ENCODE assay signal across 11 cellular contexts in genomic region chr3:4740397-4741105, GRCh38.
DNase-seq lines count a peak whose midpoint lies in the region; ATAC-seq, FAIRE-seq and TF ChIP-seq lines count a peak whose summit lies in the region.
"Had no signal": no experiment of that assay in that cellular context is flagged by ENCODE, and none has a peak within 500 bp of the region (broad histone marks: within the 10 kb centered on the region; RNA-seq: fewer than 3 reads in every experiment).

No MANE protein-coding gene starts in this region.

- H2AFZ ChIP-seq in endothelial cell of umbilical vein (ENCODE audit: low read depth, low read length): peak overlapping the region; percentile 36

- FAIRE-seq in endothelial cell of umbilical vein (lab: Jason Lieb, UNC): peak; percentile 15
- FAIRE-seq: D721Med, islet of Langerhans had no signal

- H3K9me3 ChIP-seq in endothelial cell of umbilical vein (replicated peaks; ENCODE audit: control insufficient read depth, insufficient read depth, low read length): no peaks in the 10 kb centered on the region

- H3K36me3 ChIP-seq in endothelial cell of umbilical vein (ENCODE audit: control insufficient read depth in 2 of 2, extremely low read depth in 1 of 2, insufficient read depth in 2 of 2, low read length in 2 of 2): no peaks in the 10 kb centered on the region

- peaks cover 50% of the 10 kb centered on the region for H3K4me1 Mint-ChIP-seq in CD14-positive monocyte
- H3K4me1 Mint-ChIP-seq in T-cell: peaks cover 59 to 64% (median 64%) of the 10 kb centered on the region in 3 donors
- H3K4me1 Mint-ChIP-seq in osteocyte (ENCODE audit: unreplicated experiment): peaks cover 85% of the 10 kb centered on the region

- no peaks in the 10 kb centered on the region for H3K79me2 ChIP-seq in endothelial cell of umbilical vein (ENCODE audit: control insufficient read depth, insufficient read depth, low read length)

- POLR2A ChIA-PET in T-cell (lab: Charles Lee) (no interaction called here), endothelial cell of umbilical vein (lab: Charles Lee) (no interaction called here), HEK293T (lab: Yijun Ruan, JAX) (no interaction called here)

- intact Hi-C loops in CD14-positive monocyte (cut with micrococcal nuclease) (no loop called here), endothelial cell of umbilical vein (cut with micrococcal nuclease) (loop anchor here (1.0 kb wide), 7 partner anchors 18 to 286 kb away; no protein-coding TSS in a partner anchor)

- TF ChIP-seq POLR2A in endothelial cell of umbilical vein (IDR thresholded peaks at IDR 0.05; ENCODE audit: low read depth, low read length): no peak

- H3K9ac ChIP-seq in endothelial cell of umbilical vein (replicated peaks; ENCODE audit: extremely low read depth, insufficient read depth, low read length): peak overlapping the region; percentile 85

- H3K4me3 ChIP-seq in endothelial cell of umbilical vein (replicated peaks in 1 of 3; ENCODE audit: insufficient read depth in 1 of 3, low read depth in 1 of 3, low read length in 3 of 3): peak overlapping the region in 1 of 3 experiments; percentile 10

- H3K27me3 Mint-ChIP-seq in CD14-positive monocyte (ENCODE audit: low read depth in 3 of 3) (peaks cover 0 to 2% (median 0%) of the 10 kb centered on the region in 3 donors), T-cell (no peaks in the 10 kb centered on the region), osteocyte (ENCODE audit: unreplicated experiment) (no peaks in the 10 kb centered on the region)

- CTCF ChIA-PET in T-cell (lab: Charles Lee): interaction anchor here in 1 of 2 donors (0.6 kb wide), 1 partner anchor 313 kb away, joined by 7 read pairs; no protein-coding TSS in a partner anchor
- CTCF ChIA-PET in endothelial cell of umbilical vein (lab: Charles Lee): interaction anchor here (1.2 to 1.5 kb wide), 2 partner anchors 74 to 236 kb away, joined by 3 to 4 read pairs; no protein-coding TSS in a partner anchor
- CTCF ChIA-PET in HEK293T (lab: Yijun Ruan, JAX): interaction anchor here (0.6 kb wide), 1 partner anchor 1611 kb away, joined by 3 read pairs; no protein-coding TSS in a partner anchor

- no peaks in the 10 kb centered on the region for H3K27me3 ChIP-seq in endothelial cell of umbilical vein (ENCODE audit: control insufficient read depth in 2 of 2, insufficient read depth in 2 of 2, low read length in 2 of 2)

- H3K36me3 Mint-ChIP-seq in CD14-positive monocyte (peaks cover 49 to 54% of the 10 kb centered on the region in 2 donors), T-cell (peaks cover 51% of the 10 kb centered on the region), osteocyte (ENCODE audit: unreplicated experiment) (no peaks in the 10 kb centered on the region)

- ATAC-seq in T-cell (replicated peaks in 1 of 4): peak in 3 of 4 experiments; percentile 17 to 51 (median 28)

- no peaks in the 10 kb centered on the region for H3K9me1 ChIP-seq in endothelial cell of umbilical vein (replicated peaks; ENCODE audit: control insufficient read depth, extremely low read depth, insufficient read depth, low read length)

- H3K27ac ChIP-seq in endothelial cell of umbilical vein (ENCODE audit: insufficient read depth, low read depth, low read length): peak overlapping the region; percentile 99

- dilution Hi-C loops in endothelial cell of umbilical vein (cut with MboI; ENCODE audit: extremely low pct_ligation_motif_present, low sequenced_read_pairs): no loop called here

- peak overlapping the region; percentile 73 for H3K4me2 ChIP-seq in endothelial cell of umbilical vein (ENCODE audit: insufficient read depth, low read length)

- H3K4me1 ChIP-seq in endothelial cell of umbilical vein (ENCODE audit: control insufficient read depth, extremely low read depth, insufficient read depth, low read length): peaks cover 28% of the 10 kb centered on the region

- H3K27ac Mint-ChIP-seq in CD14-positive monocyte (peak overlapping the region in 6 of 7 donors; percentile 14 to 88 (median 80)), T-cell (peak overlapping the region; percentile 62 to 85), osteocyte (ENCODE audit: unreplicated experiment) (peak overlapping the region; percentile 87)

- BruUV-seq in endothelial cell of umbilical vein (replicated peaks; lab: Mats Ljungman, UMichigan): no TSS peak

- DNase-seq in CD14-positive monocyte (ENCODE audit: low spot score) (no peak), T-cell (peak in 1 of 34 experiments; percentile 4), endothelial cell of umbilical vein (ENCODE audit: low read depth, low spot score) (no peak), osteocyte (ENCODE audit: extremely low spot score, unreplicated experiment) (no peak), HEK293T (ENCODE audit: extremely low spot score) (no peak), NCI-H526 treated with DMSO at 0.1 percent for 48 hours (lab: John Stamatoyannopoulos, UW) (no peak), NCI-H2171 (lab: John Stamatoyannopoulos, UW) (no peak), NCI-H748 treated with DMSO at 0.1 percent for 48 hours (lab: John Stamatoyannopoulos, UW) (no peak)
- DNase-seq: activated gamma-delta T cell had no signal

- peaks cover 0 to 3% (median 0%) of the 10 kb centered on the region in 7 donors for H3K9me3 Mint-ChIP-seq in CD14-positive monocyte
- peaks cover 3 to 4% (median 3%) of the 10 kb centered on the region in 3 donors for H3K9me3 Mint-ChIP-seq in T-cell
- H3K9me3 Mint-ChIP-seq in osteocyte (ENCODE audit: unreplicated experiment): peaks cover 3% of the 10 kb centered on the region

- TF ChIP-seq CTCF in CD14-positive monocyte (IDR thresholded peaks at IDR 0.05) (no peak), endothelial cell of umbilical vein (IDR thresholded peaks at IDR 0.05; ENCODE audit: extremely low read depth in 1 of 2, insufficient read depth in 1 of 2, low read depth in 1 of 2, low read length in 2 of 2) (no peak), osteocyte (IDR thresholded peaks at IDR 0.05) (no peak)

- H3K4me3 Mint-ChIP-seq in CD14-positive monocyte (peak overlapping the region; percentile 65 to 72), T-cell (peak overlapping the region; percentile 26 to 75 (median 42)), osteocyte (ENCODE audit: unreplicated experiment) (no peak overlapping the region)

- H4K20me1 ChIP-seq in endothelial cell of umbilical vein (replicated peaks; ENCODE audit: control insufficient read depth, extremely low read depth, insufficient read depth, low read length): no peaks in the 10 kb centered on the region

TF ChIP-seq in endothelial cell of umbilical vein, 7 proteins besides CTCF, POLR2A, EP300 and RAD21:
- TF ChIP-seq GATA2 (IDR thresholded peaks at IDR 0.05; ENCODE audit: insufficient read depth, insufficient read length, low read depth, low read length) (no peak), MAX (IDR thresholded peaks at IDR 0.05; ENCODE audit: insufficient read depth, insufficient read length) (no peak), EZH2 (IDR thresholded peaks at IDR 0.05; ENCODE audit: borderline replicate concordance, low read depth, low read length, severe bottlenecking) (no peak), POLR2AphosphoS5 (IDR thresholded peaks at IDR 0.05; ENCODE audit: insufficient read depth, low read depth, low read length) (no peak), MYC (IDR thresholded peaks at IDR 0.05; ENCODE audit: low read depth, low read length) (no peak), FOS (IDR thresholded peaks at IDR 0.05; ENCODE audit: borderline replicate concordance, insufficient read depth, low read length) (no peak), JUN (IDR thresholded peaks at IDR 0.05; ENCODE audit: borderline replicate concordance, insufficient read depth, insufficient read length, low read depth) (no peak)

TF ChIP-seq in HEK293T, 16 proteins besides CTCF, POLR2A, EP300 and RAD21:
- TF ChIP-seq ARNT (IDR thresholded peaks at IDR 0.05): no peak
- TF ChIP-seq PKNOX1 (IDR thresholded peaks at IDR 0.05): no peak
- no peak for TF ChIP-seq HDGF (IDR thresholded peaks at IDR 0.05; ENCODE audit: borderline replicate concordance)
- TF ChIP-seq L3MBTL2 (conservative IDR thresholded peaks at IDR 0.05): no peak
- TF ChIP-seq LEF1 (IDR thresholded peaks at IDR 0.05; ENCODE audit: borderline replicate concordance): no peak
- TF ChIP-seq ELF4 (IDR thresholded peaks at IDR 0.05): no peak
- no peak for TF ChIP-seq BHLHE40 (IDR thresholded peaks at IDR 0.05; ENCODE audit: borderline replicate concordance)
- no peak for TF ChIP-seq FOXK2 (IDR thresholded peaks at IDR 0.05)
- no peak for TF ChIP-seq ZNF384 (IDR thresholded peaks at IDR 0.05)
- no peak for TF ChIP-seq FOXM1 (IDR thresholded peaks at IDR 0.05; ENCODE audit: borderline replicate concordance)
- TF ChIP-seq SP1 (IDR thresholded peaks at IDR 0.05): no peak
TF ChIP-seq in HEK293T: peak in this region for 0.
